1 cellular context compared by ENCODE assay signal in genomic region chr16:24116989-24117388, GRCh38.
TF ChIP-seq lines count a peak whose summit lies in the region.

No MANE protein-coding gene starts in this region.

TF ChIP-seq in K562, 482 proteins besides CTCF, POLR2A, EP300 and RAD21 (continued from another document):
- TF ChIP-seq, protein P1, sequence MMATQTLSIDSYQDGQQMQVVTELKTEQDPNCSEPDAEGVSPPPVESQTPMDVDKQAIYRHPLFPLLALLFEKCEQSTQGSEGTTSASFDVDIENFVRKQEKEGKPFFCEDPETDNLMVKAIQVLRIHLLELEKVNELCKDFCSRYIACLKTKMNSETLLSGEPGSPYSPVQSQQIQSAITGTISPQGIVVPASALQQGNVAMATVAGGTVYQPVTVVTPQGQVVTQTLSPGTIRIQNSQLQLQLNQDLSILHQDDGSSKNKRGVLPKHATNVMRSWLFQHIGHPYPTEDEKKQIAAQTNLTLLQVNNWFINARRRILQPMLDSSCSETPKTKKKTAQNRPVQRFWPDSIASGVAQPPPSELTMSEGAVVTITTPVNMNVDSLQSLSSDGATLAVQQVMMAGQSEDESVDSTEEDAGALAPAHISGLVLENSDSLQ (IDR thresholded peaks at IDR 0.05): peak; percentile 92
- TF ChIP-seq ESRRA (IDR thresholded peaks at IDR 0.05; ENCODE audit: borderline replicate concordance, low read depth) (peak; percentile 93), MBD2 (IDR thresholded peaks at IDR 0.05; ENCODE audit: borderline replicate concordance, low read depth) (0 out of 2 replicates have a peak, but pooled peaks have one; percentile 3), NFIC (IDR thresholded peaks at IDR 0.05) (no peak), ZNF311 (CRISPR knock-in tag; IDR thresholded peaks at IDR 0.05) (no peak), ZFX (CRISPR knock-in tag; IDR thresholded peaks at IDR 0.05) (no peak)
- TF ChIP-seq, protein P2, sequence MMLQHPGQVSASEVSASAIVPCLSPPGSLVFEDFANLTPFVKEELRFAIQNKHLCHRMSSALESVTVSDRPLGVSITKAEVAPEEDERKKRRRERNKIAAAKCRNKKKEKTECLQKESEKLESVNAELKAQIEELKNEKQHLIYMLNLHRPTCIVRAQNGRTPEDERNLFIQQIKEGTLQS (IDR thresholded peaks at IDR 0.05): 0 out of 2 replicates have a peak, but pooled peaks have one; percentile 25
- TF ChIP-seq, protein P2 (CRISPR knock-in tag; conservative IDR thresholded peaks at IDR 0.05): no peak
